Comparison of ENCODE assay signal across 8 cellular contexts in the genomic region with DNA sequence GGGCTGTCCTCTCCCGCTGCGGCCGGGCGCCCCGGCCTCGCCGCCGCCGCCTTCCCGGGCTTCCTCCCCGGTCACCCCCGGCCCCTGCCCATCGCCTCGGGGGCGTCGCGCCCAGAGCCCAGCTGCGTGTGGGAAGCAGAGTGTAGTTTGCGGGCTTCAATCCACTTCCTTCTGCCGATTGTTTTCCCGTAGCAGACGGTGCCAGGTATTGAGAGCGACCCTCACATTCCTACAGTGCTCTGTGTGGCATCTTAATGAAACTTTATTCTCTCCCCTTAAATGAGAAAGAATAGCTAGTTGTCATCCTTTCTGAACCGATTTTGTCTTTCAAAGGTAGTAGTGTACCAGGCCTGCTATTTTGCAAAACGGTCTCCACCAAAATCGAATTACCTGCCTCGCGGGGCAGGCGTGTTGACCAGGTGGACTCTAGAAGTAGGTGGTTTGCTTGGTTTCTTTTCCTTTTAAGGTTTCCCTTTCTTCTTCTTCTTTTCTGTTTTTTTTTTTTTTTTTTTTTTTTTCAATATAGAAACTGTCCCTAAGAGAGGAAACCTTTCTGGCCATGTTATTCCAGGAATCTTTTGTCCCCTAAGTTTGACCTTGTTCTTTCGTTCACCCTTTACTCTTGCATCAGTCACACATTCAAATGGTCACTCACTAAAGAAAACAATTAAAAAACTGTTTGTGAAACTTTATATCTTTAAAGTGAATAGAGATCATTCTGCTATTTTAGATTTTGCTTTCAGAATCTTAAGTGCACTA. TPM values are rescaled to one million over a fixed set of nuclear protein-coding genes. Genes with fewer than 3 reads are reported as not detected.
DNase-seq lines count a peak whose midpoint lies in the region; ATAC-seq and TF ChIP-seq lines count a peak whose summit lies in the region.

No MANE protein-coding gene starts in this region.

- DNase-seq in CD8-positive, alpha-beta memory T cell, result no peak
- DNase-seq in HFFc6, result no peak
- DNase-seq in fibroblast of the aortic adventitia (ENCODE audit: low read depth), result peak; percentile 16
- DNase-seq in pons (ENCODE audit: low spot score), result peak; percentile 21
- no peak for DNase-seq in ureter (ENCODE audit: low spot score)

- H3K4me1 Mint-ChIP-seq in CD8-positive, alpha-beta memory T cell, result peaks cover 32 to 52% (median 47%) of the 10 kb centered on the region in 3 donors
- peaks cover 26% of the 10 kb centered on the region for H3K4me1 Mint-ChIP-seq in HFFc6 (ENCODE audit: low read depth)

- peaks cover 0 to 7% (median 0%) of the 10 kb centered on the region in 3 donors for H3K36me3 Mint-ChIP-seq in CD8-positive, alpha-beta memory T cell
- H3K36me3 Mint-ChIP-seq in HFFc6 (ENCODE audit: low read depth), result no peaks in the 10 kb centered on the region

- TF ChIP-seq CTCF in HFFc6 (IDR thresholded peaks at IDR 0.05) (no peak), VCaP (conservative IDR thresholded peaks at IDR 0.05) (no peak), fibroblast of the aortic adventitia (IDR thresholded peaks at IDR 0.05; ENCODE audit: insufficient read depth, low read length) (no peak)

- H3K9me3 ChIP-seq in CD8-positive, alpha-beta memory T cell (ENCODE audit: low read length), result no peaks in the 10 kb centered on the region

- POLR2A ChIA-PET in CD8-positive, alpha-beta memory T cell (lab: Charles Lee), result interaction anchor here (0.9 kb wide), 1 partner anchor 66 kb away, joined by 12 read pairs; no protein-coding TSS in a partner anchor

- H3K27me3 ChIP-seq in CD8-positive, alpha-beta memory T cell (ENCODE audit: insufficient read depth, low read length, poor library complexity, severe bottlenecking), result no peaks in the 10 kb centered on the region

- CTCF ChIA-PET in CD8-positive, alpha-beta memory T cell (lab: Charles Lee), result interaction anchor here (0.7 to 1.0 kb wide), 2 partner anchors 87 to 1167 kb away, joined by 3 read pairs; no protein-coding TSS in a partner anchor

- peaks cover 1 to 4% of the 10 kb centered on the region in 2 donors for H3K27me3 Mint-ChIP-seq in CD8-positive, alpha-beta memory T cell
- peaks cover 9% of the 10 kb centered on the region for H3K27me3 Mint-ChIP-seq in HFFc6 (ENCODE audit: insufficient read depth)

- H3K36me3 ChIP-seq in CD8-positive, alpha-beta memory T cell (ENCODE audit: insufficient read depth, low read length), result no peaks in the 10 kb centered on the region

- H3K4me3 Mint-ChIP-seq in CD8-positive, alpha-beta memory T cell, result peak overlapping the region; percentile 92 to 98 (median 97)
- H3K4me3 Mint-ChIP-seq in HFFc6, result peak overlapping the region; percentile 95

- peak overlapping the region; percentile 71 for H3K27ac ChIP-seq in CD8-positive, alpha-beta memory T cell (ENCODE audit: low read depth, low read length)
- H3K27ac ChIP-seq in VCaP, result peak overlapping the region; percentile 95

- H3K4me1 ChIP-seq in CD8-positive, alpha-beta memory T cell (ENCODE audit: insufficient read depth, low read length), result peaks cover 39% of the 10 kb centered on the region

- H3K9me3 Mint-ChIP-seq in CD8-positive, alpha-beta memory T cell, result no peaks in the 10 kb centered on the region
- no peaks in the 10 kb centered on the region for H3K9me3 Mint-ChIP-seq in HFFc6

- no peak for ATAC-seq in HG03521 (IDR thresholded peaks at IDR 0.05; ENCODE audit: unreplicated experiment)
- ATAC-seq in GM19397 (IDR thresholded peaks at IDR 0.05; ENCODE audit: unreplicated experiment), result no peak

- peak overlapping the region; percentile 69 for H3K4me3 ChIP-seq in CD8-positive, alpha-beta memory T cell (ENCODE audit: low read length)
- peak overlapping the region; percentile 91 for H3K4me3 ChIP-seq in fibroblast of the aortic adventitia (ENCODE audit: low read depth, low read length)

- peak overlapping the region; percentile 55 to 96 (median 92) for H3K27ac Mint-ChIP-seq in CD8-positive, alpha-beta memory T cell
- peak overlapping the region; percentile 83 for H3K27ac Mint-ChIP-seq in HFFc6

RNA-seq across cellular contexts. Expression of gene USP25, which starts 0.9 kb away (rescaled TPM):
- total RNA-seq in CD8-positive, alpha-beta memory T cell, result 10 to 100 TPM; 32.9 to 36.1 TPM
- 29.0 TPM for polyA plus RNA-seq in CD8-positive, alpha-beta memory T cell
- total RNA-seq in HFFc6 (2021; fragmentation: NEBNext Ultra II Directional; extraction: Animal tissue kit (Norgen Biotek cat#: 25700)), result 10 to 100 TPM; 13.8 to 18.3 (median 16.6) TPM
- total RNA-seq in fibroblast of the aortic adventitia (ENCODE audit: low replicate concordance) (37.3 and 48.1 TPM in 2 replicates), ureter (59.3 TPM)

Comparison
In these comparisons a context has a peak if more than half of its experiments do, and no peak if none do; other contexts are left out.
1. DNase-seq: peak in fibroblast of the aortic adventitia (single experiment) and pons (single experiment); none in CD8-positive, alpha-beta memory T cell (0 of 5), HFFc6 (single experiment) and ureter (single experiment).